1 cellular context compared by ENCODE assay signal in genomic region chr3:36097180-36097579, GRCh38.
TF ChIP-seq lines count a peak whose summit lies in the region.

No MANE protein-coding gene starts in this region.

TF ChIP-seq in SK-N-SH, 30 proteins besides CTCF, POLR2A, EP300 and RAD21 (continued from another document):
- no peak for TF ChIP-seq REST (IDR thresholded peaks at IDR 0.05; ENCODE audit: low read depth, low read length)
- no peak for TF ChIP-seq GABPA (IDR thresholded peaks at IDR 0.05; ENCODE audit: low read depth)
- no peak for TF ChIP-seq RFX5 (IDR thresholded peaks at IDR 0.05; ENCODE audit: low read length)
- TF ChIP-seq USF1 (IDR thresholded peaks at IDR 0.05; ENCODE audit: borderline replicate concordance, low read depth): no peak
- TF ChIP-seq CHD2 (IDR thresholded peaks at IDR 0.05; ENCODE audit: low read length, partially characterized antibody): no peak
- no peak for TF ChIP-seq FOSL2 (IDR thresholded peaks at IDR 0.05; ENCODE audit: borderline replicate concordance, low read depth)
- TF ChIP-seq EZH2phosphoT487 (IDR thresholded peaks at IDR 0.05; ENCODE audit: borderline replicate concordance, low read depth): no peak
TF ChIP-seq in SK-N-SH: peak in this region for 0.
